21 cellular contexts compared by ENCODE assay signal in the genomic region with DNA sequence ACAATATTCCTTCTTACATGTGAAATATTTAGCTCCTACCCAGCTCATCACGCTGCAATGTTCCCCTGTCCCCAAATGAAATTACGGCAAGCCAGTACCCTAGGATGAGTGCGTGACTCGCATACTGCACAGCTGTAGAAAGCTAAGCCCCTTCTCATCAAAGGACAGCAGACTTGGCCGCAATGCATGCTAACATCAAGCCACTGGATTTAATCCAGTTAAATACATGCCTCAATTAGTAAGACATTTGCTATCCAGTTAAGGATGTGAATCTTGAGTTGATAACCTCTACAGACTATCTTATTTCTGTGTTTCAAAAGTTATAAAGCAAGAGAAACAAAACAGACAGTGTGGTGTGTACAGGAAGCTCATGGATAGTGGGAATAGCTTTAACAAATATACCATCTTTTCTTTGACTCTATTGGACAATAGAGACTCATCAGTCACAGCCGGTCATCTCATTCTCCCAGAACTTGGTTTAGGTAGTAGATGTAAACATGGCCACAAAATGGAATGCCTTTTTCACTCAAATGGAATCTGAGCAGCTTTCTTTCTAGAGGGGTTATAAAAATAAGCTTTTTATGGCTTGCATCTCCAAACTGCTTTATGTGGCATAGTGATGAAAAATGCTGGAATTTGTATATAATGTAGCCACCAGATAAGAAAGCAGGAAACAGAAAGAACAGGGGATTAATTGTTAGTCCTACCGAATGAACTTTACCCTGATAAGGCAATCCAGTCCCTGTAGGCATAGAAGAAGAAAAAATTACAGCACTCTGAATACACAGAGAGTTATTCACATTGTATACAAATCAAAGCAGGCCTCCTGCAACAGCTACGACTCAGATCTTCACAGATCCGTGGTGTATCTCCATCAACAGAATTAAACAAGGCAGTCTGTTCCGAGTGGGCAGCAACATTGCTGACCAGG.
DNase-seq lines count a peak whose midpoint lies in the region; ATAC-seq and TF ChIP-seq lines count a peak whose summit lies in the region.
"Had no signal": no experiment of that assay in that cellular context is flagged by ENCODE, and none has a peak within 500 bp of the region (broad histone marks: within the 10 kb centered on the region; RNA-seq: fewer than 3 reads in every experiment).

No MANE protein-coding gene starts in this region.

- H3K27me3 ChIP-seq in WERI-Rb-1 (ENCODE audit: insufficient read depth, low read depth, severe bottlenecking) (no peaks in the 10 kb centered on the region), MM.1S (replicated peaks; ENCODE audit: insufficient read depth, low read length) (no peaks in the 10 kb centered on the region)

- ATAC-seq in HG03565 (IDR thresholded peaks at IDR 0.05; ENCODE audit: unreplicated experiment), result no peak
- ATAC-seq: left ventricle myocardium superior had no signal

- H3K9me3 ChIP-seq in WERI-Rb-1 (ENCODE audit: severe bottlenecking), result no peaks in the 10 kb centered on the region
- H3K9me3 ChIP-seq in MM.1S (replicated peaks; ENCODE audit: insufficient read depth, low read length), result no peaks in the 10 kb centered on the region

- TF ChIP-seq CTCF in WERI-Rb-1 (IDR thresholded peaks at IDR 0.05; ENCODE audit: low read depth, low read length) (no peak), glutamatergic neuron (IDR thresholded peaks at IDR 0.05; ENCODE audit: partially characterized antibody, unreplicated experiment) (no peak), MM.1S (IDR thresholded peaks at IDR 0.05; ENCODE audit: low read length) (no peak)

- H3K36me3 ChIP-seq in WERI-Rb-1, result no peaks in the 10 kb centered on the region
- no peaks in the 10 kb centered on the region for H3K36me3 ChIP-seq in MM.1S (replicated peaks; ENCODE audit: insufficient read depth, low read length)

- DNase-seq in EH (ENCODE audit: low read depth) (peak; percentile 78), WERI-Rb-1 (peak; percentile 42), glutamatergic neuron (no peak), skeletal muscle cell (ENCODE audit: low read depth) (peak; percentile 4), NCI-H1105 treated with DMSO at 0.1 percent for 48 hours (lab: John Stamatoyannopoulos, UW) (no peak), MM.1S (no peak)
- DNase-seq in stimulated activated CD4-positive, alpha-beta T cell treated with anti-CD3 and anti-CD28 coated beads, Interleukin-1b, Interleukin-23, amount 100 ng/mL, for 48 hours, result no peak
- DNase-seq: activated CD4-positive, alpha-beta T cell treated with anti-CD3 and anti-CD28 coated beads for 48 hours; activated CD8-positive, alpha-beta memory T cell treated with anti-CD3 and anti-CD28 coated beads, Interleukin-2, amount 50 U/mL, for 48 hours; activated gamma-delta T cell; amniotic stem cell; cerebellar nuclear complex; foreskin fibroblast; left ventricle myocardium superior; NCI-H1694 treated with DMSO at 0.1 percent for 48 hours; NCI-H345; NK-92 treated with Interleukin-12 subunit alpha and Interleukin-12 subunit beta, amount 100 ng/mL, for 24 hours; stimulated activated CD8-positive, alpha-beta memory T cell treated with anti-CD3 and anti-CD28 coated beads, Interleukin-4, amount 100 ng/mL, for 48 hours; SW 1271 had no signal

- H3K27ac ChIP-seq in WERI-Rb-1, result no peak overlapping the region
- H3K27ac ChIP-seq in MM.1S (ENCODE audit: low read length), result no peak overlapping the region
- H3K27ac ChIP-seq: parathyroid adenoma had no signal

- peak overlapping the region; percentile 35 for H3K4me3 Mint-ChIP-seq in glutamatergic neuron (ENCODE audit: unreplicated experiment)

- H3K4me1 ChIP-seq in MM.1S (ENCODE audit: low read length), result no peaks in the 10 kb centered on the region
- H3K4me1 ChIP-seq: parathyroid adenoma had no signal

- peaks cover 38% of the 10 kb centered on the region for H3K79me2 ChIP-seq in MM.1S (ENCODE audit: low read length)
- H3K79me2 ChIP-seq: parathyroid adenoma had no signal

- no peaks in the 10 kb centered on the region for H4K20me1 ChIP-seq in MM.1S (ENCODE audit: insufficient read depth, low read length)

- H3F3A ChIP-seq in MM.1S (ENCODE audit: insufficient read depth, low read length), result no peaks in the 10 kb centered on the region

- peaks cover 77% of the 10 kb centered on the region for H3K4me1 Mint-ChIP-seq in glutamatergic neuron (ENCODE audit: low read depth, unreplicated experiment)

- H3K27me3 Mint-ChIP-seq in glutamatergic neuron (ENCODE audit: unreplicated experiment), result peaks cover 16% of the 10 kb centered on the region

- no peaks in the 10 kb centered on the region for H3K9me2 ChIP-seq in MM.1S (replicated peaks; ENCODE audit: insufficient read depth, low read length)

- H3K4me2 ChIP-seq in MM.1S (ENCODE audit: low read depth, low read length), result no peak overlapping the region

- no peak overlapping the region for H2AFZ ChIP-seq in MM.1S (ENCODE audit: low read length)
- H2AFZ ChIP-seq: parathyroid adenoma had no signal

- H3K4me3 ChIP-seq in WERI-Rb-1 (ENCODE audit: low read depth, low read length) (no peak overlapping the region), skeletal muscle cell (ENCODE audit: low read depth, low read length) (no peak overlapping the region), MM.1S (ENCODE audit: low read length) (no peak overlapping the region)

- peak overlapping the region; percentile 16 for H3K27ac Mint-ChIP-seq in glutamatergic neuron (ENCODE audit: unreplicated experiment)

- peaks cover 26% of the 10 kb centered on the region for H3K9me3 Mint-ChIP-seq in glutamatergic neuron (ENCODE audit: unreplicated experiment)

- no peak overlapping the region for H3K9ac ChIP-seq in MM.1S (ENCODE audit: low read length)
- H3K9ac ChIP-seq: parathyroid adenoma had no signal

- no peaks in the 10 kb centered on the region for H3K36me3 Mint-ChIP-seq in glutamatergic neuron (ENCODE audit: unreplicated experiment)

Comparison
In these comparisons a context has a peak if more than half of its experiments do, and no peak if none do; other contexts are left out.
1. DNase-seq: peak in EH (single experiment), WERI-Rb-1 (single experiment) and skeletal muscle cell (single experiment); none in glutamatergic neuron (single experiment), stimulated activated CD4-positive, alpha-beta T cell treated with anti-CD3 and anti-CD28 coated beads, Interleukin-1b, Interleukin-23, amount 100 ng/mL, for 48 hours (single experiment), NCI-H1105 treated with DMSO at 0.1 percent for 48 hours (single experiment) and MM.1S (single experiment).